10 cellular contexts compared by ENCODE assay signal in the genomic region with DNA sequence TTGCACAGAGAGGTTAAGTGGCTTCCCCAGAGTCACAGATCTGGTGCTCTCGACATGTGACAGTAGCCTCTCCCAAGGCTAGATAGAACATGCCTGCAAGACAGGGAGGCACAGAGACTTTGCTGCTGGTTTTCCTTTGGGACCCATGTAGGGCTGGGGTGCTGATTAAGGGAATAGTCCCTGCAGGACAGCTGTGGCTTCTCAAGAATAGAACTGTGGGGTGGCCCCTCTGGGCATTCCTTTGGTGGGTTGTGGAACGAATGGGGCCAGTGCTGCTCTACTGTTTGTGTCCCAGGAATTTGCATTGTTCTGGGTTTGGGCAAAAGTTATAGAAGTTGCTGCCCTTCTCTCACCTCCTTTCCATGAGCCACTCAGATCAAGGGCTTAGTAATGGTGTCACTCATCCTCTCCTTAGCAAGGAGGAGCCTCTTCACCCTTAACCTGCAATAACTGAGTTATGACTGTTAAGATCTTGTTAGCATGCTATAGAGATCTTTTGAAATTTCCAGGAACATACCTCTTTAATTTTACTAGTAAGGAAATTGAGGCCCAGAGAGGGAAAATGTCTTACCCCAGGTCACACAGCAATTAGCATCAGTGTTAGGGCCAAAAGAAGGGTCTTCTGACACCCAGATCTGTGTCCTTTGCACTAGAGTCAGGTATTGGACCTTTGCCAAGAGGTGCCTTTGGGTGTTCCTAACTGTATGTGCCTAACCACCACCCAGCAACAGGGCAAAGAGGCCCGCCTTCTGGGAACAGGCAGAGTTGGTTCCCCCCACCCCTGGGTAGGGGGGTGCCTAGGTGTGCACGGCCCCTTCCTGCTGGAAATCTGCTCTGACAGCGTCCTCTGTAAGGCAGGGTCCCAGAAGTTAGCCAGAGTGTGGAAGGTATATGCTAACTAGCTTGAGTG. TPM values are rescaled to one million over a fixed set of nuclear protein-coding genes. Genes with fewer than 3 reads are reported as not detected.
DNase-seq lines count a peak whose midpoint lies in the region; ATAC-seq and TF ChIP-seq lines count a peak whose summit lies in the region.
"Had no signal": no experiment of that assay in that cellular context is flagged by ENCODE, and none has a peak within 500 bp of the region (broad histone marks: within the 10 kb centered on the region; RNA-seq: fewer than 3 reads in every experiment).

No MANE protein-coding gene starts in this region.

- no peaks in the 10 kb centered on the region for H3K79me1 ChIP-seq in trophoblast cell (ENCODE audit: low read length)

- H3K9me3 ChIP-seq in CD8-positive, alpha-beta memory T cell (ENCODE audit: low read length) = no peaks in the 10 kb centered on the region
- no peaks in the 10 kb centered on the region for H3K9me3 ChIP-seq in OCI-LY3 (ENCODE audit: insufficient read depth, low read length)
- H3K9me3 ChIP-seq in trophoblast cell (ENCODE audit: insufficient read depth, low read depth, low read length) = peaks cover 3% of the 10 kb centered on the region

- peaks cover 27% of the 10 kb centered on the region for H3K4me1 ChIP-seq in CD8-positive, alpha-beta memory T cell (ENCODE audit: insufficient read depth, low read length)
- H3K4me1 ChIP-seq in OCI-LY3 (ENCODE audit: low read length) (peaks cover 13% of the 10 kb centered on the region), trophoblast cell (ENCODE audit: control insufficient read depth in 1 of 2, insufficient read depth in 2 of 2, low read length in 2 of 2) (peaks cover 12 to 23% of the 10 kb centered on the region in 2 experiments)

- no peak overlapping the region for H3K23ac ChIP-seq in trophoblast cell (ENCODE audit: low read length)

- TF ChIP-seq CTCF in OCI-LY3 (IDR thresholded peaks at IDR 0.05; ENCODE audit: low read depth, low read length) (no peak), endothelial cell (IDR thresholded peaks at IDR 0.05; ENCODE audit: unreplicated experiment) (no peak)

- no peaks in the 10 kb centered on the region for H3K36me3 Mint-ChIP-seq in CD8-positive, alpha-beta memory T cell
- H3K36me3 Mint-ChIP-seq in endothelial cell (ENCODE audit: low read depth, unreplicated experiment) = peaks cover 29% of the 10 kb centered on the region

- H2BK12ac ChIP-seq in trophoblast cell (ENCODE audit: low read length) = no peak overlapping the region

- H4K20me1 ChIP-seq in OCI-LY3 (ENCODE audit: insufficient read depth, low read length) = no peaks in the 10 kb centered on the region

- H3K27ac Mint-ChIP-seq in CD8-positive, alpha-beta memory T cell = peak overlapping the region; percentile 44 to 95 (median 88)
- H3K27ac Mint-ChIP-seq in endothelial cell (ENCODE audit: unreplicated experiment) = peak overlapping the region; percentile 53

- peak overlapping the region; percentile 17 for H3K18ac ChIP-seq in trophoblast cell (ENCODE audit: low read length)

- H4K12ac ChIP-seq in trophoblast cell (ENCODE audit: low read depth, low read length) = no peak overlapping the region

- H3K4ac ChIP-seq in trophoblast cell (ENCODE audit: low read depth, low read length) = no peak overlapping the region

- peak overlapping the region; percentile 8 for H3K4me3 ChIP-seq in CD8-positive, alpha-beta memory T cell (ENCODE audit: low read length)
- H3K4me3 ChIP-seq in OCI-LY3 (ENCODE audit: low read length) (peak overlapping the region; percentile 66; the same call in 1 of the 2 replicates), trophoblast cell (ENCODE audit: low read depth, low read length) (no peak overlapping the region)

- H4K91ac ChIP-seq in trophoblast cell (ENCODE audit: low read depth, low read length) = no peak overlapping the region

- peaks cover 23 to 34% (median 26%) of the 10 kb centered on the region in 3 donors for H3K4me1 Mint-ChIP-seq in CD8-positive, alpha-beta memory T cell
- H3K4me1 Mint-ChIP-seq in endothelial cell (ENCODE audit: unreplicated experiment) = peaks cover 40% of the 10 kb centered on the region

- ATAC-seq in GM18502 (IDR thresholded peaks at IDR 0.05; ENCODE audit: poor library complexity, unreplicated experiment) (no peak), HG03159 (IDR thresholded peaks at IDR 0.05; ENCODE audit: unreplicated experiment) (no peak)

- no peak overlapping the region for H2BK5ac ChIP-seq in trophoblast cell (ENCODE audit: low read depth, low read length, poor library complexity)

- H3K4me3 Mint-ChIP-seq in CD8-positive, alpha-beta memory T cell = peak overlapping the region in 3 of 7 donors; percentile 39 to 68 (median 63)
- H3K4me3 Mint-ChIP-seq in endothelial cell (ENCODE audit: unreplicated experiment) = peak overlapping the region; percentile 22

- DNase-seq in CD8-positive, alpha-beta memory T cell = no peak
- DNase-seq in endothelial cell (ENCODE audit: low spot score) (no peak), trophoblast cell (no peak), NCI-H2196 (lab: John Stamatoyannopoulos, UW; ENCODE audit: unreplicated experiment) (no peak)
- no peak for DNase-seq in central memory CD4-positive, alpha-beta T cell
- DNase-seq: NCI-H446 treated with DMSO at 0.1 percent for 48 hours had no signal

- no peak overlapping the region for H3K27ac ChIP-seq in CD8-positive, alpha-beta memory T cell (ENCODE audit: low read depth, low read length)
- H3K27ac ChIP-seq in OCI-LY3 (ENCODE audit: low read length) = no peak overlapping the region
- H3K27ac ChIP-seq in trophoblast cell (ENCODE audit: low read depth, low read length) = no peak overlapping the region

- no peak overlapping the region for H2BK120ac ChIP-seq in trophoblast cell (ENCODE audit: insufficient read depth, low read length, poor library complexity)

- H3K9ac ChIP-seq in OCI-LY3 (ENCODE audit: low read length) = no peak overlapping the region
- H3K9ac ChIP-seq in trophoblast cell (ENCODE audit: low read length) = no peak overlapping the region

- no peaks in the 10 kb centered on the region for H3K36me3 ChIP-seq in CD8-positive, alpha-beta memory T cell (ENCODE audit: insufficient read depth, low read length)
- no peaks in the 10 kb centered on the region for H3K36me3 ChIP-seq in OCI-LY3 (replicated peaks; ENCODE audit: low read depth, low read length)
- peaks cover 77 to 78% of the 10 kb centered on the region in 2 experiments for H3K36me3 ChIP-seq in trophoblast cell (ENCODE audit: control insufficient read depth in 1 of 2, insufficient read depth in 2 of 2, low read length in 2 of 2)

- H2AFZ ChIP-seq in OCI-LY3 (ENCODE audit: low read depth, low read length) = peak overlapping the region; percentile 48; the same call in 1 of the 2 replicates
- no peak overlapping the region for H2AFZ ChIP-seq in trophoblast cell (ENCODE audit: insufficient read depth, low read length, poor library complexity)

- no peak overlapping the region for H2AK5ac ChIP-seq in trophoblast cell (ENCODE audit: low read length)

- POLR2A ChIA-PET in CD8-positive, alpha-beta memory T cell (lab: Charles Lee) = no interaction called here

- no peak overlapping the region; the same call in 1 of the 2 replicates for H3K4me2 ChIP-seq in OCI-LY3 (ENCODE audit: low read length)
- H3K4me2 ChIP-seq in trophoblast cell (ENCODE audit: low read length) = no peak overlapping the region

- no peak overlapping the region for H3K14ac ChIP-seq in trophoblast cell (ENCODE audit: low read length)

- H3K9me3 Mint-ChIP-seq in CD8-positive, alpha-beta memory T cell = no peaks in the 10 kb centered on the region
- H3K9me3 Mint-ChIP-seq in endothelial cell (ENCODE audit: unreplicated experiment) = no peaks in the 10 kb centered on the region
- H3K9me3 Mint-ChIP-seq: activated B cell treated with CpG ODN at 0.5 μM for 24 hours had no signal

- peak overlapping the region; percentile 33 for H4K8ac ChIP-seq in trophoblast cell (ENCODE audit: low read depth, low read length)

- H3K27me3 ChIP-seq in CD8-positive, alpha-beta memory T cell (ENCODE audit: insufficient read depth, low read length, poor library complexity, severe bottlenecking) = no peaks in the 10 kb centered on the region
- H3K27me3 ChIP-seq in OCI-LY3 (ENCODE audit: low read depth, low read length) = peaks cover 8% of the 10 kb centered on the region; the same call in 1 of the 2 replicates
- H3K27me3 ChIP-seq in trophoblast cell (ENCODE audit: insufficient read depth, low read length) = no peaks in the 10 kb centered on the region

- WGBS in trophoblast cell (ENCODE audit: extremely low coverage, insufficient coverage, insufficient read length) = no CpG with 5 or more reads among the region's 5 CpGs

- peaks cover 2 to 3% of the 10 kb centered on the region in 2 donors for H3K27me3 Mint-ChIP-seq in CD8-positive, alpha-beta memory T cell
- H3K27me3 Mint-ChIP-seq in endothelial cell (ENCODE audit: unreplicated experiment) = peaks cover 6% of the 10 kb centered on the region

- CTCF ChIA-PET in CD8-positive, alpha-beta memory T cell (lab: Charles Lee) = interaction anchor here (1.5 to 3.7 kb wide), 2 partner anchors 36 to 53 kb away, joined by 4 to 20 read pairs; no protein-coding TSS in a partner anchor

- H3K79me2 ChIP-seq in OCI-LY3 (ENCODE audit: low read length) = no peaks in the 10 kb centered on the region
- H3K79me2 ChIP-seq in trophoblast cell (ENCODE audit: control insufficient read depth, insufficient read depth, low read length, poor library complexity) = peaks cover 4% of the 10 kb centered on the region

RNA-seq across cellular contexts. Expression of a gene that starts 31.4 kb away (rescaled TPM):
- 10 to 100 TPM; 13.5 to 16.2 TPM for total RNA-seq in CD8-positive, alpha-beta memory T cell
- 6.9 TPM for polyA plus RNA-seq in CD8-positive, alpha-beta memory T cell
- total RNA-seq in endothelial cell (ENCODE audit: unreplicated experiment) = 67.2 TPM
- 675 and 739 TPM in 2 replicates for polyA plus RNA-seq in trophoblast cell (2013)
